11 cellular contexts compared by ENCODE assay signal in genomic region chr14:51248041-51248987, GRCh38. TPM values are rescaled to one million over a fixed set of nuclear protein-coding genes. Genes with fewer than 3 reads are reported as not detected.
DNase-seq lines count a peak whose midpoint lies in the region; ATAC-seq and TF ChIP-seq lines count a peak whose summit lies in the region.
"Had no signal": no experiment of that assay in that cellular context is flagged by ENCODE, and none has a peak within 500 bp of the region (broad histone marks: within the 10 kb centered on the region; RNA-seq: fewer than 3 reads in every experiment).

No MANE protein-coding gene starts in this region.

- peak; percentile 19 for DNase-seq in globus pallidus (ENCODE audit: low spot score)
- DNase-seq in activated T-helper 2 cell treated with anti-CD3 and anti-CD28 coated beads, Interferon-gamma antibody, Interleukin-2, Interleukin-4, amounts not matched to agents 10 μg/mL and 5 μg/mL and 100 μg/mL, durations not matched to agents 14 hours and 24 hours and 36 hours (ENCODE audit: low spot score) = no peak
- no peak for DNase-seq in stimulated activated CD4-positive, alpha-beta T cell treated with anti-CD3 and anti-CD28 coated beads, Interleukin-4, amount 100 ng/mL, for 4 hours
- no peak for DNase-seq in activated naive CD4-positive, alpha-beta T cell treated with anti-CD3 and anti-CD28 coated beads, Interleukin-2, amount 50 U/mL, for 72 hours (ENCODE audit: low spot score in 2 of 2)
- DNase-seq in HuH-7.5 (ENCODE audit: low spot score) = no peak
- DNase-seq: activated CD4-positive, alpha-beta T cell treated with anti-CD3 and anti-CD28 coated beads, Interleukin-2, amount 50 U/mL, for 4 hours; brain microvascular endothelial cell had no signal

- H3K27ac Mint-ChIP-seq in activated T-helper 2 cell treated with anti-CD3 and anti-CD28 coated beads, Interferon-gamma antibody, Interleukin-2, Interleukin-4, amounts not matched to agents 10 μg/mL and 5 μg/mL and 100 μg/mL, durations not matched to agents 14 hours and 24 hours and 36 hours = no peak overlapping the region
- peak overlapping the region in 1 of 2 donors; percentile 24 for H3K27ac Mint-ChIP-seq in activated naive CD4-positive, alpha-beta T cell treated with anti-CD3 and anti-CD28 coated beads, Interleukin-2, amount 50 U/mL, for 72 hours
- H3K27ac Mint-ChIP-seq: stimulated activated naive CD8-positive, alpha-beta T cell treated with anti-CD3 and anti-CD28 coated beads, Interleukin-15, Interleukin-2, amounts not matched to agents 100 ng/mL and 50 ng/mL, for 24 hours had no signal

- peak; percentile 67 for ATAC-seq in GM18505 (IDR thresholded peaks at IDR 0.05; ENCODE audit: unreplicated experiment)
- peak; percentile 81 for ATAC-seq in GM21390 (IDR thresholded peaks at IDR 0.05; ENCODE audit: unreplicated experiment)
- peak; percentile 88 for ATAC-seq in HG03159 (IDR thresholded peaks at IDR 0.05; ENCODE audit: unreplicated experiment)
- ATAC-seq in activated naive CD4-positive, alpha-beta T cell treated with anti-CD3 and anti-CD28 coated beads, Interleukin-2, amount 50 U/mL, for 72 hours = no peak

- no peak for TF ChIP-seq POLR2A in GM18505 (IDR thresholded peaks at IDR 0.05; ENCODE audit: borderline replicate concordance, extremely low read depth, insufficient read depth, insufficient read length)

- H3K4me3 Mint-ChIP-seq in activated T-helper 2 cell treated with anti-CD3 and anti-CD28 coated beads, Interferon-gamma antibody, Interleukin-2, Interleukin-4, amounts not matched to agents 10 μg/mL and 5 μg/mL and 100 μg/mL, durations not matched to agents 14 hours and 24 hours and 36 hours (ENCODE audit: low read depth) = no peak overlapping the region
- H3K4me3 Mint-ChIP-seq: stimulated activated naive CD8-positive, alpha-beta T cell treated with anti-CD3 and anti-CD28 coated beads, Interleukin-15, Interleukin-2, amounts not matched to agents 100 ng/mL and 50 ng/mL, for 24 hours had no signal

- H3K9me3 Mint-ChIP-seq in activated T-helper 2 cell treated with anti-CD3 and anti-CD28 coated beads, Interferon-gamma antibody, Interleukin-2, Interleukin-4, amounts not matched to agents 10 μg/mL and 5 μg/mL and 100 μg/mL, durations not matched to agents 14 hours and 24 hours and 36 hours = no peaks in the 10 kb centered on the region
- no peaks in the 10 kb centered on the region for H3K9me3 Mint-ChIP-seq in activated naive CD4-positive, alpha-beta T cell treated with anti-CD3 and anti-CD28 coated beads, Interleukin-2, amount 50 U/mL, for 72 hours
- H3K9me3 Mint-ChIP-seq: stimulated activated naive CD8-positive, alpha-beta T cell treated with anti-CD3 and anti-CD28 coated beads, Interleukin-15, Interleukin-2, amounts not matched to agents 100 ng/mL and 50 ng/mL, for 24 hours had no signal

- H3K27me3 Mint-ChIP-seq in activated T-helper 2 cell treated with anti-CD3 and anti-CD28 coated beads, Interferon-gamma antibody, Interleukin-2, Interleukin-4, amounts not matched to agents 10 μg/mL and 5 μg/mL and 100 μg/mL, durations not matched to agents 14 hours and 24 hours and 36 hours (ENCODE audit: low read depth) = no peaks in the 10 kb centered on the region
- H3K27me3 Mint-ChIP-seq: stimulated activated naive CD8-positive, alpha-beta T cell treated with anti-CD3 and anti-CD28 coated beads, Interleukin-15, Interleukin-2, amounts not matched to agents 100 ng/mL and 50 ng/mL, for 24 hours had no signal

- H3K36me3 Mint-ChIP-seq in activated T-helper 2 cell treated with anti-CD3 and anti-CD28 coated beads, Interferon-gamma antibody, Interleukin-2, Interleukin-4, amounts not matched to agents 10 μg/mL and 5 μg/mL and 100 μg/mL, durations not matched to agents 14 hours and 24 hours and 36 hours (ENCODE audit: low read depth) = peaks cover 79% of the 10 kb centered on the region
- peaks cover 25 to 62% of the 10 kb centered on the region in 2 donors for H3K36me3 Mint-ChIP-seq in activated naive CD4-positive, alpha-beta T cell treated with anti-CD3 and anti-CD28 coated beads, Interleukin-2, amount 50 U/mL, for 72 hours

- intact Hi-C loops in activated T-helper 2 cell treated with anti-CD3 and anti-CD28 coated beads, Interferon-gamma antibody, Interleukin-2, Interleukin-4, amounts not matched to agents 10 μg/mL and 5 μg/mL and 100 μg/mL, durations not matched to agents 14 hours and 24 hours and 36 hours (cut with micrococcal nuclease) = no loop called here

- peaks cover 25% of the 10 kb centered on the region for H3K4me1 Mint-ChIP-seq in activated T-helper 2 cell treated with anti-CD3 and anti-CD28 coated beads, Interferon-gamma antibody, Interleukin-2, Interleukin-4, amounts not matched to agents 10 μg/mL and 5 μg/mL and 100 μg/mL, durations not matched to agents 14 hours and 24 hours and 36 hours (ENCODE audit: low read depth)

RNA-seq across cellular contexts. Expression of gene TMX1, which starts 8.3 kb away (rescaled TPM):
- total RNA-seq in activated T-helper 2 cell treated with anti-CD3 and anti-CD28 coated beads, Interferon-gamma antibody, Interleukin-2, Interleukin-4, amounts not matched to agents 10 μg/mL and 5 μg/mL and 100 μg/mL, durations not matched to agents 14 hours and 24 hours and 36 hours = 55.1 and 55.2 TPM in 2 replicates
- 10 to 100 TPM; 41.8 to 46.9 TPM for total RNA-seq in activated naive CD4-positive, alpha-beta T cell treated with anti-CD3 and anti-CD28 coated beads, Interleukin-2, amount 50 U/mL, for 72 hours

Comparison
In these comparisons a context has a peak if more than half of its experiments do, and no peak if none do; other contexts are left out.
1. ATAC-seq: peak in GM18505 (single experiment), GM21390 (single experiment) and HG03159 (single experiment); none in activated naive CD4-positive, alpha-beta T cell treated with anti-CD3 and anti-CD28 coated beads, Interleukin-2, amount 50 U/mL, for 72 hours (0 of 2).